8 cellular contexts compared by ENCODE assay signal in genomic region chr10:103542764-103543616, GRCh38. TPM values are rescaled to one million over a fixed set of nuclear protein-coding genes. Genes with fewer than 3 reads are reported as not detected.
DNase-seq lines count a peak whose midpoint lies in the region; ATAC-seq and TF ChIP-seq lines count a peak whose summit lies in the region.

No MANE protein-coding gene starts in this region.

- H3K27ac ChIP-seq in CD4-positive, CD25-positive, alpha-beta regulatory T cell (ENCODE audit: insufficient read depth, low read length, poor library complexity, severe bottlenecking): no peak overlapping the region
- no peak overlapping the region for H3K27ac ChIP-seq in neuronal stem cell (replicated peaks; ENCODE audit: low read length)

- H3K79me1 ChIP-seq in neuronal stem cell (ENCODE audit: low read depth, low read length): no peaks in the 10 kb centered on the region

- no peak overlapping the region for H4K91ac ChIP-seq in neuronal stem cell (ENCODE audit: low read depth, low read length, poor library complexity)

- H3K14ac ChIP-seq in neuronal stem cell (ENCODE audit: low read length): no peak overlapping the region

- H2AFZ ChIP-seq in neuronal stem cell (ENCODE audit: low read length): peak overlapping the region; percentile 76

- H3K4me1 ChIP-seq in CD4-positive, CD25-positive, alpha-beta regulatory T cell (ENCODE audit: control insufficient read depth, insufficient read depth, low read length, poor library complexity, severe bottlenecking): peaks cover 10% of the 10 kb centered on the region
- peaks cover 4 to 12% of the 10 kb centered on the region in 2 donors for H3K4me1 ChIP-seq in neuronal stem cell (ENCODE audit: control insufficient read depth in 2 of 2, insufficient read depth in 1 of 2, low read depth in 1 of 2, low read length in 2 of 2)

- no peak overlapping the region for H2BK120ac ChIP-seq in neuronal stem cell (ENCODE audit: low read depth, low read length)

- peak overlapping the region; percentile 38 for H3K18ac ChIP-seq in neuronal stem cell (ENCODE audit: low read length)

- no peak overlapping the region for H2BK12ac ChIP-seq in neuronal stem cell (ENCODE audit: low read length)

- H3K4me1 Mint-ChIP-seq in CD4-positive, CD25-positive, alpha-beta regulatory T cell: peaks cover 0 to 13% (median 9%) of the 10 kb centered on the region in 4 donors
- H3K4me1 Mint-ChIP-seq in activated T-helper 1 cell treated with anti-CD3 and anti-CD28 coated beads, Interleukin-12 subunit alpha, Interleukin-12 subunit beta, Interleukin-2, Interleukin-4 antibody, amounts not matched to agents 30 ng/mL and 10 ng/mL and 1 ng/mL, durations not matched to agents 14 hours and 24 hours and 36 hours (ENCODE audit: low read depth): peaks cover 15% of the 10 kb centered on the region

- TF ChIP-seq CTCF in foreskin fibroblast (IDR thresholded peaks at IDR 0.05; ENCODE audit: low read depth, low read length): peak; percentile 73

- H3K27me3 ChIP-seq in CD4-positive, CD25-positive, alpha-beta regulatory T cell (ENCODE audit: control insufficient read depth, insufficient read depth, low read length): no peaks in the 10 kb centered on the region
- peaks cover 0 to 15% (median 0%) of the 10 kb centered on the region in 3 experiments for H3K27me3 ChIP-seq in neuronal stem cell (ENCODE audit: control insufficient read depth in 3 of 3, insufficient read depth in 3 of 3, low read depth in 1 of 3, low read length in 3 of 3)

- no peak overlapping the region for H2BK15ac ChIP-seq in neuronal stem cell (ENCODE audit: low read length)

- no CpG with 5 or more reads among the region's 17 CpGs for WGBS in neuronal stem cell (ENCODE audit: extremely low coverage in 2 of 2, insufficient read length in 2 of 2, insufficient replicate concordance in 1 of 2), 2 donors

- H3K4me3 Mint-ChIP-seq in CD4-positive, CD25-positive, alpha-beta regulatory T cell: peak overlapping the region in 3 of 4 donors; percentile 84 to 96 (median 86)
- peak overlapping the region; percentile 51 for H3K4me3 Mint-ChIP-seq in activated T-helper 1 cell treated with anti-CD3 and anti-CD28 coated beads, Interleukin-12 subunit alpha, Interleukin-12 subunit beta, Interleukin-2, Interleukin-4 antibody, amounts not matched to agents 30 ng/mL and 10 ng/mL and 1 ng/mL, durations not matched to agents 14 hours and 24 hours and 36 hours

- H3K4me2 ChIP-seq in neuronal stem cell (ENCODE audit: insufficient read depth, low read length, poor library complexity, severe bottlenecking): peak overlapping the region; percentile 43

- H4K8ac ChIP-seq in neuronal stem cell (ENCODE audit: low read depth, low read length): no peak overlapping the region

- H3K36me3 Mint-ChIP-seq in CD4-positive, CD25-positive, alpha-beta regulatory T cell: no peaks in the 10 kb centered on the region
- H3K36me3 Mint-ChIP-seq in activated T-helper 1 cell treated with anti-CD3 and anti-CD28 coated beads, Interleukin-12 subunit alpha, Interleukin-12 subunit beta, Interleukin-2, Interleukin-4 antibody, amounts not matched to agents 30 ng/mL and 10 ng/mL and 1 ng/mL, durations not matched to agents 14 hours and 24 hours and 36 hours (ENCODE audit: low read depth): no peaks in the 10 kb centered on the region

- intact Hi-C loops in activated T-helper 1 cell treated with anti-CD3 and anti-CD28 coated beads, Interleukin-12 subunit alpha, Interleukin-12 subunit beta, Interleukin-2, Interleukin-4 antibody, amounts not matched to agents 30 ng/mL and 10 ng/mL and 1 ng/mL, durations not matched to agents 14 hours and 24 hours and 36 hours (cut with micrococcal nuclease): loop anchor here (1.0 to 2.0 kb wide), 2 partner anchors 24 to 39 kb away; no protein-coding TSS in a partner anchor

- ATAC-seq in CD4-positive, CD25-positive, alpha-beta regulatory T cell (ENCODE audit: low read depth in 2 of 2): peak; percentile 32 to 56
- ATAC-seq in HG02642 (IDR thresholded peaks at IDR 0.05; ENCODE audit: poor library complexity, unreplicated experiment): no peak

- no peaks in the 10 kb centered on the region for H3K36me3 ChIP-seq in CD4-positive, CD25-positive, alpha-beta regulatory T cell (ENCODE audit: control insufficient read depth, insufficient read depth, low read length)
- no peaks in the 10 kb centered on the region for H3K36me3 ChIP-seq in neuronal stem cell (replicated peaks in 1 of 2; ENCODE audit: control insufficient read depth in 2 of 2, insufficient read depth in 2 of 2, low read length in 2 of 2)

- DNase-seq in CD4-positive, CD25-positive, alpha-beta regulatory T cell: peak in 2 of 3 donors; percentile 14 to 59
- DNase-seq in H4 (ENCODE audit: low spot score) (peak; percentile 59), NCI-H510A (lab: John Stamatoyannopoulos, UW) (peak; percentile 87), foreskin fibroblast (peak; percentile 23 to 68), neuronal stem cell (ENCODE audit: low spot score) (peak; percentile 32)
- peak; percentile 10 for DNase-seq in activated T-helper 1 cell treated with anti-CD3 and anti-CD28 coated beads, Interleukin-12 subunit alpha, Interleukin-12 subunit beta, Interleukin-2, Interleukin-4 antibody, amounts not matched to agents 30 ng/mL and 10 ng/mL and 1 ng/mL, durations not matched to agents 14 hours and 24 hours and 36 hours (ENCODE audit: low spot score)
- DNase-seq in effector CD8-positive, alpha-beta T cell (lab: John Stamatoyannopoulos, UW): no peak

- H3K4me3 ChIP-seq in CD4-positive, CD25-positive, alpha-beta regulatory T cell (ENCODE audit: low read depth, low read length): peak overlapping the region; percentile 64
- H3K4me3 ChIP-seq in foreskin fibroblast (ENCODE audit: low read depth in 1 of 2, low read length in 2 of 2) (peak overlapping the region; percentile 39 to 57), neuronal stem cell (ENCODE audit: low read length in 2 of 2) (peak overlapping the region in 1 of 2 donors; percentile 37)

- no peak overlapping the region for H3K4ac ChIP-seq in neuronal stem cell (ENCODE audit: low read length)

- peak overlapping the region; percentile 21 for H2AK5ac ChIP-seq in neuronal stem cell (ENCODE audit: low read depth, low read length)

- peaks cover 0 to 1% (median 0%) of the 10 kb centered on the region in 7 donors for H3K9me3 Mint-ChIP-seq in CD4-positive, CD25-positive, alpha-beta regulatory T cell
- H3K9me3 Mint-ChIP-seq in activated T-helper 1 cell treated with anti-CD3 and anti-CD28 coated beads, Interleukin-12 subunit alpha, Interleukin-12 subunit beta, Interleukin-2, Interleukin-4 antibody, amounts not matched to agents 30 ng/mL and 10 ng/mL and 1 ng/mL, durations not matched to agents 14 hours and 24 hours and 36 hours: no peaks in the 10 kb centered on the region

- H3K23ac ChIP-seq in neuronal stem cell (ENCODE audit: low read depth, low read length, poor library complexity): no peak overlapping the region

- no peak overlapping the region for H2BK5ac ChIP-seq in neuronal stem cell (ENCODE audit: low read length)

- H3K27ac Mint-ChIP-seq in CD4-positive, CD25-positive, alpha-beta regulatory T cell: peak overlapping the region in 2 of 3 donors; percentile 26 to 53
- H3K27ac Mint-ChIP-seq in activated T-helper 1 cell treated with anti-CD3 and anti-CD28 coated beads, Interleukin-12 subunit alpha, Interleukin-12 subunit beta, Interleukin-2, Interleukin-4 antibody, amounts not matched to agents 30 ng/mL and 10 ng/mL and 1 ng/mL, durations not matched to agents 14 hours and 24 hours and 36 hours: peak overlapping the region; percentile 58

- peaks cover 17% of the 10 kb centered on the region for H3K27me3 Mint-ChIP-seq in CD4-positive, CD25-positive, alpha-beta regulatory T cell
- peaks cover 23% of the 10 kb centered on the region for H3K27me3 Mint-ChIP-seq in activated T-helper 1 cell treated with anti-CD3 and anti-CD28 coated beads, Interleukin-12 subunit alpha, Interleukin-12 subunit beta, Interleukin-2, Interleukin-4 antibody, amounts not matched to agents 30 ng/mL and 10 ng/mL and 1 ng/mL, durations not matched to agents 14 hours and 24 hours and 36 hours (ENCODE audit: insufficient read depth)

- no peaks in the 10 kb centered on the region for H3K9me3 ChIP-seq in CD4-positive, CD25-positive, alpha-beta regulatory T cell (ENCODE audit: control insufficient read depth in 2 of 2, low read length in 2 of 2)
- no peaks in the 10 kb centered on the region for H3K9me3 ChIP-seq in neuronal stem cell (replicated peaks in 1 of 2; ENCODE audit: control insufficient read depth in 2 of 2, insufficient read depth in 1 of 2, low read depth in 1 of 2, low read length in 2 of 2)

- no peak overlapping the region for H3K9ac ChIP-seq in neuronal stem cell (ENCODE audit: low read depth, low read length, poor library complexity)

RNA-seq across cellular contexts. Expression of gene NEURL1, which starts 49.5 kb away (rescaled TPM):
- total RNA-seq in CD4-positive, CD25-positive, alpha-beta regulatory T cell: 1.1 TPM
- under 1 TPM; 0.29 to 0.87 (median 0.54) TPM for polyA plus RNA-seq in CD4-positive, CD25-positive, alpha-beta regulatory T cell
- total RNA-seq in H4 (2014; rRNA removed; shearing (Covaris generic)): 0.10 and 0.72 TPM in 2 replicates
- total RNA-seq in activated T-helper 1 cell treated with anti-CD3 and anti-CD28 coated beads, Interleukin-12 subunit alpha, Interleukin-12 subunit beta, Interleukin-2, Interleukin-4 antibody, amounts not matched to agents 30 ng/mL and 10 ng/mL and 1 ng/mL, durations not matched to agents 14 hours and 24 hours and 36 hours: 3.4 and 3.6 TPM in 2 replicates
- polyA plus RNA-seq in neuronal stem cell (2013, experiment 1 of 2): 1.4 TPM
- polyA plus RNA-seq in neuronal stem cell (2013, experiment 2 of 2): 1.7 TPM
